8 cellular contexts compared by ENCODE assay signal in the genomic region with DNA sequence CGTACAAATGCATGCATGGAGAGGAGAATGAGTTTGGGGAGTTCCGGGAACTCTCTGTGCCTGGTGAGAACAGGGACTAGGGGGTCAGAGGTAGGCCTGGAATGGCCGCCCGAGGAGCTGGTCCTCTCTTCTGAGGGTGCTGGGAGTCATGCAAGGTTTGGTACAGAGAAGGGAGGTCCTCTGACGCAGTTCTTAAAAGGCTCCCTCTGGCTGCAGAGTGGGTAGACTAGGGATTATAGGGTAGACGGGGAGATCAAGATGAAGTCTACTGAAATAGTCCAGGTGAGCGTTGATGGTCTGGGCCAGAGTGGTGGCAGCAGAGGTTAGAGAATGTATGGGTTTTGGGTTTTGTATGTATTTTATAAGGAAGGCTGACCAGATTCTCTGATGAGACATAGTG. TPM values are rescaled to one million over a fixed set of nuclear protein-coding genes. Genes with fewer than 3 reads are reported as not detected.
DNase-seq lines count a peak whose midpoint lies in the region; ATAC-seq lines count a peak whose summit lies in the region.

No MANE protein-coding gene starts in this region.

- no peak for ATAC-seq in HG03095 (IDR thresholded peaks at IDR 0.05; ENCODE audit: unreplicated experiment)
- no peak for ATAC-seq in GM18502 (IDR thresholded peaks at IDR 0.05; ENCODE audit: poor library complexity, unreplicated experiment)
- no peak for ATAC-seq in HG02571 (IDR thresholded peaks at IDR 0.05; ENCODE audit: unreplicated experiment)

- intact Hi-C loops in activated T-helper 1 cell treated with anti-CD3 and anti-CD28 coated beads, Interleukin-12 subunit alpha, Interleukin-12 subunit beta, Interleukin-2, Interleukin-4 antibody, amounts not matched to agents 30 ng/mL and 10 ng/mL and 1 ng/mL, durations not matched to agents 14 hours and 24 hours and 36 hours (cut with micrococcal nuclease): loop anchor here (1.0 to 5.0 kb wide), 8 partner anchors 11 to 175 kb away; a partner anchor contains a TSS

- peak overlapping the region; percentile 90 for H3K27ac Mint-ChIP-seq in activated T-helper 1 cell treated with anti-CD3 and anti-CD28 coated beads, Interleukin-12 subunit alpha, Interleukin-12 subunit beta, Interleukin-2, Interleukin-4 antibody, amounts not matched to agents 30 ng/mL and 10 ng/mL and 1 ng/mL, durations not matched to agents 14 hours and 24 hours and 36 hours

- no peaks in the 10 kb centered on the region for H3K27me3 ChIP-seq in subcutaneous abdominal adipose tissue (ENCODE audit: control insufficient read depth in 5 of 5, insufficient read depth in 4 of 5, low read length in 5 of 5)

- peaks cover 58% of the 10 kb centered on the region for H3K9me3 Mint-ChIP-seq in activated T-helper 1 cell treated with anti-CD3 and anti-CD28 coated beads, Interleukin-12 subunit alpha, Interleukin-12 subunit beta, Interleukin-2, Interleukin-4 antibody, amounts not matched to agents 30 ng/mL and 10 ng/mL and 1 ng/mL, durations not matched to agents 14 hours and 24 hours and 36 hours

- peaks cover 11 to 40% (median 35%) of the 10 kb centered on the region in 5 donors for H3K36me3 ChIP-seq in subcutaneous abdominal adipose tissue (ENCODE audit: control insufficient read depth in 5 of 5, insufficient read depth in 5 of 5, low read length in 5 of 5)

- H3K4me3 Mint-ChIP-seq in activated T-helper 1 cell treated with anti-CD3 and anti-CD28 coated beads, Interleukin-12 subunit alpha, Interleukin-12 subunit beta, Interleukin-2, Interleukin-4 antibody, amounts not matched to agents 30 ng/mL and 10 ng/mL and 1 ng/mL, durations not matched to agents 14 hours and 24 hours and 36 hours: peak overlapping the region; percentile 92

- H3K27ac ChIP-seq in subcutaneous abdominal adipose tissue (ENCODE audit: low read depth, low read length): peak overlapping the region; percentile 62

- H3K4me1 Mint-ChIP-seq in activated T-helper 1 cell treated with anti-CD3 and anti-CD28 coated beads, Interleukin-12 subunit alpha, Interleukin-12 subunit beta, Interleukin-2, Interleukin-4 antibody, amounts not matched to agents 30 ng/mL and 10 ng/mL and 1 ng/mL, durations not matched to agents 14 hours and 24 hours and 36 hours (ENCODE audit: low read depth): peaks cover 29% of the 10 kb centered on the region

- H3K4me3 ChIP-seq in iPS-11a (ENCODE audit: low read depth, low read length) (peak overlapping the region; percentile 99), subcutaneous abdominal adipose tissue (ENCODE audit: low read depth in 1 of 5, low read length in 5 of 5) (peak overlapping the region; percentile 87 to 100 (median 97))

- peaks cover 3 to 29% (median 27%) of the 10 kb centered on the region in 5 donors for H3K4me1 ChIP-seq in subcutaneous abdominal adipose tissue (ENCODE audit: control insufficient read depth in 5 of 5, insufficient read depth in 5 of 5, low read length in 5 of 5)

- H3K9ac ChIP-seq in subcutaneous abdominal adipose tissue (ENCODE audit: low read length in 5 of 5): peak overlapping the region; percentile 16 to 99 (median 95)

- H3K27me3 Mint-ChIP-seq in activated T-helper 1 cell treated with anti-CD3 and anti-CD28 coated beads, Interleukin-12 subunit alpha, Interleukin-12 subunit beta, Interleukin-2, Interleukin-4 antibody, amounts not matched to agents 30 ng/mL and 10 ng/mL and 1 ng/mL, durations not matched to agents 14 hours and 24 hours and 36 hours (ENCODE audit: insufficient read depth): no peaks in the 10 kb centered on the region

- peaks cover 57% of the 10 kb centered on the region for H3K36me3 Mint-ChIP-seq in activated T-helper 1 cell treated with anti-CD3 and anti-CD28 coated beads, Interleukin-12 subunit alpha, Interleukin-12 subunit beta, Interleukin-2, Interleukin-4 antibody, amounts not matched to agents 30 ng/mL and 10 ng/mL and 1 ng/mL, durations not matched to agents 14 hours and 24 hours and 36 hours (ENCODE audit: low read depth)

- DNase-seq in NCI-H82 (lab: John Stamatoyannopoulos, UW) (peak; percentile 13), NCI-H82 treated with DMSO at 0.1 percent for 48 hours (lab: John Stamatoyannopoulos, UW; ENCODE audit: unreplicated experiment) (no peak)
- DNase-seq in activated T-helper 1 cell treated with anti-CD3 and anti-CD28 coated beads, Interleukin-12 subunit alpha, Interleukin-12 subunit beta, Interleukin-2, Interleukin-4 antibody, amounts not matched to agents 30 ng/mL and 10 ng/mL and 1 ng/mL, durations not matched to agents 14 hours and 24 hours and 36 hours (ENCODE audit: low spot score): no peak

- peaks cover 2 to 35% (median 25%) of the 10 kb centered on the region in 5 donors for H3K9me3 ChIP-seq in subcutaneous abdominal adipose tissue (ENCODE audit: control insufficient read depth in 5 of 5, low read length in 5 of 5)

RNA-seq across cellular contexts. Expression of a gene that starts 0.8 kb away (rescaled TPM):
- total RNA-seq in activated T-helper 1 cell treated with anti-CD3 and anti-CD28 coated beads, Interleukin-12 subunit alpha, Interleukin-12 subunit beta, Interleukin-2, Interleukin-4 antibody, amounts not matched to agents 30 ng/mL and 10 ng/mL and 1 ng/mL, durations not matched to agents 14 hours and 24 hours and 36 hours: 6.1 and 6.6 TPM in 2 replicates

RNA-seq across cellular contexts. Expression of a gene that starts 11.5 kb away (rescaled TPM):
- 3.8 and 4.7 TPM in 2 replicates for total RNA-seq in activated T-helper 1 cell treated with anti-CD3 and anti-CD28 coated beads, Interleukin-12 subunit alpha, Interleukin-12 subunit beta, Interleukin-2, Interleukin-4 antibody, amounts not matched to agents 30 ng/mL and 10 ng/mL and 1 ng/mL, durations not matched to agents 14 hours and 24 hours and 36 hours

RNA-seq across cellular contexts. Expression of a gene that starts 11.5 kb away (rescaled TPM):
- total RNA-seq in activated T-helper 1 cell treated with anti-CD3 and anti-CD28 coated beads, Interleukin-12 subunit alpha, Interleukin-12 subunit beta, Interleukin-2, Interleukin-4 antibody, amounts not matched to agents 30 ng/mL and 10 ng/mL and 1 ng/mL, durations not matched to agents 14 hours and 24 hours and 36 hours: 0.69 and 0.93 TPM in 2 replicates

RNA-seq across cellular contexts. Expression of a gene that starts 31.6 kb away (rescaled TPM):
- 5.1 and 5.4 TPM in 2 replicates for total RNA-seq in activated T-helper 1 cell treated with anti-CD3 and anti-CD28 coated beads, Interleukin-12 subunit alpha, Interleukin-12 subunit beta, Interleukin-2, Interleukin-4 antibody, amounts not matched to agents 30 ng/mL and 10 ng/mL and 1 ng/mL, durations not matched to agents 14 hours and 24 hours and 36 hours

RNA-seq across cellular contexts. Expression of a gene that starts 37.8 kb away (rescaled TPM):
- 11.3 and 12.1 TPM in 2 replicates for total RNA-seq in activated T-helper 1 cell treated with anti-CD3 and anti-CD28 coated beads, Interleukin-12 subunit alpha, Interleukin-12 subunit beta, Interleukin-2, Interleukin-4 antibody, amounts not matched to agents 30 ng/mL and 10 ng/mL and 1 ng/mL, durations not matched to agents 14 hours and 24 hours and 36 hours
